Comparison of ENCODE assay signal across 14 cellular contexts in the genomic region with DNA sequence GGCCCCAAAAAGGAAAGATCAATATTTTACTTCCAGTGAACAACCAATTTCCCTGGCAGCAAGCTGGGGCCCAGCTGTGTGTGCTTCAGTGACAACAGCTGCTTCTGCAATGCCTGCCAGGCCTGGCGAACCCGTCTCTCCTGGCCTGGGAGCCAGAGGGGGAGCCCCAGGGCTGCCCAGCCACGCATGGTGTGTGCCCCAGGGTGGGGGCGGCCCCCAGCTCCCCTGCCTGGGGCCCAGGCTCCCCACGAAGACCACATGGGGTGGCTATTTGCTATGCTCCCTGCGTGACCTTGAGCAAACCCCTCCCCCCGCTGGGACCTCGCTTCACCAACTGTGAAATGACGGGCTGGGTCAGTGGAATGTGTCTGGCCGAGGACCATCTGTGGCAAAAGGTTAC. TPM values are rescaled to one million over a fixed set of nuclear protein-coding genes. Genes with fewer than 3 reads are reported as not detected.
DNase-seq lines count a peak whose midpoint lies in the region; ATAC-seq, FAIRE-seq and TF ChIP-seq lines count a peak whose summit lies in the region.
"Had no signal": no experiment of that assay in that cellular context is flagged by ENCODE, and none has a peak within 500 bp of the region (broad histone marks: within the 10 kb centered on the region; RNA-seq: fewer than 3 reads in every experiment).

No MANE protein-coding gene starts in this region.

- H3K27ac ChIP-seq in OCI-LY3 (ENCODE audit: low read length) (no peak overlapping the region), heart right ventricle (peak overlapping the region in 6 of 10 donors; percentile 9 to 36 (median 21))
- H3K27ac ChIP-seq: C4-2B, esophagus muscularis mucosa had no signal

- H3K4me1 ChIP-seq in Caco-2 (peaks cover 13% of the 10 kb centered on the region), OCI-LY3 (ENCODE audit: low read length) (peaks cover 8% of the 10 kb centered on the region; the same call in 1 of the 2 replicates), heart right ventricle (peaks cover 2 to 18% (median 10%) of the 10 kb centered on the region in 9 donors)

- H3K27me3 Mint-ChIP-seq in Caco-2 (ENCODE audit: insufficient read depth, unreplicated experiment) = no peaks in the 10 kb centered on the region
- peaks cover 24% of the 10 kb centered on the region for H3K27me3 Mint-ChIP-seq in T-helper 17 cell

- no peaks in the 10 kb centered on the region for H3K79me2 ChIP-seq in OCI-LY3 (ENCODE audit: low read length)

- WGBS in heart right ventricle, 2 donors = 25 to 29% methylated on average over 10 of the region's 10 CpGs

- no peak overlapping the region for H3K4me3 ChIP-seq in Caco-2 (ENCODE audit: low read depth, low read length)
- no peak overlapping the region for H3K4me3 ChIP-seq in OCI-LY3 (ENCODE audit: low read length)
- H3K4me3 ChIP-seq in heart right ventricle = no peak overlapping the region
- H3K4me3 ChIP-seq: esophagus muscularis mucosa had no signal

- no peaks in the 10 kb centered on the region for H4K20me1 ChIP-seq in OCI-LY3 (ENCODE audit: insufficient read depth, low read length)

- no peak overlapping the region for H3K9ac ChIP-seq in OCI-LY3 (ENCODE audit: low read length)

- no peak for FAIRE-seq in GM19239 (lab: Jason Lieb, UNC)

- H2AFZ ChIP-seq in OCI-LY3 (ENCODE audit: low read depth, low read length) = no peak overlapping the region; the same call in 1 of the 2 replicates

- H3K4me3 Mint-ChIP-seq in Caco-2 (ENCODE audit: unreplicated experiment) (no peak overlapping the region), T-helper 17 cell (no peak overlapping the region)
- H3K4me3 Mint-ChIP-seq: immature natural killer cell; neural crest cell; stimulated activated effector memory CD8-positive, alpha-beta T cell treated with anti-CD3 and anti-CD28 coated beads, Interleukin-12 subunit alpha, Interleukin-12 subunit beta, amount 100 ng/mL, for 72 hours had no signal

- peaks cover 5% of the 10 kb centered on the region for H3K36me3 Mint-ChIP-seq in Caco-2 (ENCODE audit: insufficient read depth, unreplicated experiment)
- H3K36me3 Mint-ChIP-seq in T-helper 17 cell (ENCODE audit: low read depth) = peaks cover 6% of the 10 kb centered on the region
- H3K36me3 Mint-ChIP-seq: immature natural killer cell; stimulated activated effector memory CD8-positive, alpha-beta T cell treated with anti-CD3 and anti-CD28 coated beads, Interleukin-12 subunit alpha, Interleukin-12 subunit beta, amount 100 ng/mL, for 72 hours had no signal

- CTCF ChIA-PET in Caco-2 (lab: Charles Lee) = interaction anchor here (1.1 kb wide), 1 partner anchor 92 kb away, joined by 5 read pairs; no protein-coding TSS in a partner anchor

- intact Hi-C loops in Caco-2 (cut with micrococcal nuclease; ENCODE audit: unreplicated experiment) (loop anchor here (5.0 kb wide), 1 partner anchor 33 kb away; a partner anchor contains a TSS), heart right ventricle (cut with DNase I) (no loop called here)

- H3K4me1 Mint-ChIP-seq in Caco-2 (ENCODE audit: low read depth, unreplicated experiment) (peaks cover 12% of the 10 kb centered on the region), T-helper 17 cell (peaks cover 2% of the 10 kb centered on the region)
- H3K4me1 Mint-ChIP-seq: immature natural killer cell; stimulated activated effector memory CD8-positive, alpha-beta T cell treated with anti-CD3 and anti-CD28 coated beads, Interleukin-12 subunit alpha, Interleukin-12 subunit beta, amount 100 ng/mL, for 72 hours had no signal

- no peaks in the 10 kb centered on the region for H3K27me3 ChIP-seq in Caco-2 (replicated peaks; ENCODE audit: control insufficient read depth, insufficient read depth, low read length)
- peaks cover 3% of the 10 kb centered on the region; the same call in 1 of the 2 replicates for H3K27me3 ChIP-seq in OCI-LY3 (ENCODE audit: low read depth, low read length)
- peaks cover 0 to 26% (median 11%) of the 10 kb centered on the region in 7 donors for H3K27me3 ChIP-seq in heart right ventricle

- H3K9me3 ChIP-seq in Caco-2 (no peaks in the 10 kb centered on the region), OCI-LY3 (ENCODE audit: insufficient read depth, low read length) (no peaks in the 10 kb centered on the region), heart right ventricle (peaks cover 0 to 24% (median 0%) of the 10 kb centered on the region in 11 donors), T-helper 17 cell (ENCODE audit: control insufficient read depth, low read length, poor library complexity, severe bottlenecking) (no peaks in the 10 kb centered on the region)
- H3K9me3 ChIP-seq: esophagus muscularis mucosa had no signal

- H3K4me2 ChIP-seq in OCI-LY3 (ENCODE audit: low read length) = peak overlapping the region; percentile 25; the same call in 1 of the 2 replicates

- no TSS peak for BruUV-seq in Caco-2 (replicated peaks; lab: Mats Ljungman, UMichigan)

- ATAC-seq in heart right ventricle (peak; percentile 41 to 75 (median 50)), HG02884 (IDR thresholded peaks at IDR 0.05; ENCODE audit: unreplicated experiment) (no peak), T-helper 17 cell (no peak)
- ATAC-seq: stimulated activated effector memory CD8-positive, alpha-beta T cell treated with anti-CD3 and anti-CD28 coated beads, Interleukin-12 subunit alpha, Interleukin-12 subunit beta, amount 100 ng/mL, for 72 hours had no signal

- TF ChIP-seq CTCF in Caco-2 (IDR thresholded peaks at IDR 0.05; ENCODE audit: insufficient read depth in 1 of 2, low read depth in 1 of 2, low read length in 1 of 2, severe bottlenecking in 1 of 2, unreplicated experiment in 1 of 2) (no peak), OCI-LY3 (IDR thresholded peaks at IDR 0.05; ENCODE audit: low read depth, low read length) (no peak), heart right ventricle (IDR thresholded peaks at IDR 0.05) (no peak)

- H3K36me3 ChIP-seq in Caco-2 (ENCODE audit: control insufficient read depth, insufficient read depth, low read length) = no peaks in the 10 kb centered on the region
- H3K36me3 ChIP-seq in OCI-LY3 (replicated peaks; ENCODE audit: low read depth, low read length) = no peaks in the 10 kb centered on the region
- H3K36me3 ChIP-seq in heart right ventricle = no peaks in the 10 kb centered on the region
- H3K36me3 ChIP-seq: esophagus muscularis mucosa had no signal

- no peak for DNase-seq in Caco-2
- DNase-seq in heart right ventricle = peak in 1 of 2 donors; percentile 42
- peak; percentile 19 for DNase-seq in occipital lobe (lab: John Stamatoyannopoulos, UW)
- DNase-seq in T-helper 17 cell = no peak
- DNase-seq in HUDEP-2 (lab: John Stamatoyannopoulos, UW; ENCODE audit: unreplicated experiment in 76 of 76) = no peak
- no peak for DNase-seq in GM19239 (ENCODE audit: insufficient read length, low spot score)
- DNase-seq: immature natural killer cell, NCI-H1048 had no signal

- H3K27ac Mint-ChIP-seq in Caco-2 (ENCODE audit: unreplicated experiment) (peak overlapping the region; percentile 66), T-helper 17 cell (no peak overlapping the region)
- H3K27ac Mint-ChIP-seq: immature natural killer cell; stimulated activated effector memory CD8-positive, alpha-beta T cell treated with anti-CD3 and anti-CD28 coated beads, Interleukin-12 subunit alpha, Interleukin-12 subunit beta, amount 100 ng/mL, for 72 hours had no signal

- H3K9me3 Mint-ChIP-seq in Caco-2 (ENCODE audit: unreplicated experiment) = no peaks in the 10 kb centered on the region
- H3K9me3 Mint-ChIP-seq: neural crest cell had no signal

- POLR2A ChIA-PET in Caco-2 (lab: Charles Lee) = no interaction called here

RNA-seq across cellular contexts. Expression of a gene that starts 34.2 kb away (rescaled TPM):
- 84.2 and 90.3 TPM in 2 replicates for total RNA-seq in Caco-2 (2022)
- 10 to 100 TPM in 5 of 10 donors, 1 to 10 TPM in 5; 4.8 to 13.9 (median 9.7) TPM for total RNA-seq in heart right ventricle
- 1 to 10 TPM; 1.6 to 1.7 TPM for polyA plus RNA-seq in heart right ventricle
- total RNA-seq in occipital lobe = 54.4 TPM
- total RNA-seq in T-helper 17 cell = 10 to 100 TPM; 47.4 to 61.9 TPM

Comparison
In these comparisons a context has a peak if more than half of its experiments do, and no peak if none do; other contexts are left out.
1. ATAC-seq: peak in heart right ventricle (8 of 8); none in HG02884 (single experiment) and T-helper 17 cell (single experiment).